Comparison of ENCODE assay signal across 21 cellular contexts in the genomic region with DNA sequence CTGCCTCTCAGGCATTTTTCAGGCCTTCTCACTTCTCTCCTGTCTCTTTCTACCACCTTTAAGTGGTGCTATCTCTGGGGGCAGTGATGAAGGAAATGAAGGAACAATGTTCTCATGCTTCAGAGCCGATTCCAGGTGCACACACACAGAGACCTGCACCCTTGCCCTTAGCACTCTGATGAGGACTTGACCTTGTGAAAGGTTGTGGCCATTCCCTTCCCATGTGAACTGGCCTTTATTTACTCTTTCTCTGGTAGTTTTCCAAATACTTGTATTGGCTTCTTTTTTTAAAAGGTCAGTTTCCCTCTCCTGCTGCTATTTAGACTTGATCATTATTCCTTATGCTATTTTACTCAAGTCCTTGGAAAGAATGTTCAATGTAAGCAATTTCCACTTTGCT.
DNase-seq lines count a peak whose midpoint lies in the region; ATAC-seq, FAIRE-seq and TF ChIP-seq lines count a peak whose summit lies in the region.
"Had no signal": no experiment of that assay in that cellular context is flagged by ENCODE, and none has a peak within 500 bp of the region (broad histone marks: within the 10 kb centered on the region; RNA-seq: fewer than 3 reads in every experiment).

No MANE protein-coding gene starts in this region.

- H3K9ac ChIP-seq in astrocyte (ENCODE audit: low read length) (no peak overlapping the region), liver (ENCODE audit: low read depth in 1 of 2, low read length in 2 of 2) (peak overlapping the region in 1 of 2 donors; percentile 32)
- H3K9ac ChIP-seq: BLaER1 treated with 17β-estradiol and CSF1 and Interleukin-3, amounts not matched to agents 10 nM and 100 nM had no signal

- H3K36me3 ChIP-seq in astrocyte (ENCODE audit: insufficient read depth, low read length) (no peaks in the 10 kb centered on the region), liver (ENCODE audit: control insufficient read depth in 4 of 4, insufficient read depth in 3 of 4, low read depth in 1 of 4, low read length in 3 of 4) (no peaks in the 10 kb centered on the region), pancreas (no peaks in the 10 kb centered on the region)
- H3K36me3 ChIP-seq: BLaER1 treated with 17β-estradiol and CSF1 and Interleukin-3, amounts not matched to agents 10 nM and 100 nM had no signal

- H3K4me3 ChIP-seq in astrocyte (ENCODE audit: insufficient read depth, low read depth, low read length) (no peak overlapping the region), liver (ENCODE audit: low read depth in 1 of 3, low read length in 3 of 3) (no peak overlapping the region), pancreas (no peak overlapping the region)
- H3K4me3 ChIP-seq: BLaER1 treated with 17β-estradiol and CSF1 and Interleukin-3, amounts not matched to agents 10 nM and 100 nM; GM23338 had no signal

- peak; percentile 33 to 70 (median 50) for ATAC-seq in pancreas
- ATAC-seq: GM23338, HCT116 had no signal

- no peaks in the 10 kb centered on the region for H3K4me1 Mint-ChIP-seq in astrocyte (ENCODE audit: low read depth, unreplicated experiment)
- H3K4me1 Mint-ChIP-seq: B cell; CD4-positive, CD25-positive, alpha-beta regulatory T cell; CD8-positive, alpha-beta memory T cell; GM23338 had no signal

- no peaks in the 10 kb centered on the region for H3K27me3 ChIP-seq in astrocyte (ENCODE audit: insufficient read depth, low read length)
- H3K27me3 ChIP-seq in liver (ENCODE audit: control insufficient read depth in 4 of 4, insufficient read depth in 4 of 4, low read length in 3 of 4) = no peaks in the 10 kb centered on the region
- no peaks in the 10 kb centered on the region for H3K27me3 ChIP-seq in pancreas
- H3K27me3 ChIP-seq: BLaER1 treated with 17β-estradiol and CSF1 and Interleukin-3, amounts not matched to agents 10 nM and 100 nM had no signal

- H3K27ac Mint-ChIP-seq in astrocyte (ENCODE audit: unreplicated experiment) = peak overlapping the region; percentile 29
- H3K27ac Mint-ChIP-seq: B cell; CD4-positive, CD25-positive, alpha-beta regulatory T cell; CD8-positive, alpha-beta memory T cell; GM23338; HFFc6 had no signal

- H3K27ac ChIP-seq in astrocyte (ENCODE audit: low read depth, low read length) = no peak overlapping the region
- peak overlapping the region; percentile 71 to 82 for H3K27ac ChIP-seq in liver (ENCODE audit: low read depth in 1 of 2, low read length in 2 of 2)
- no peak overlapping the region for H3K27ac ChIP-seq in pancreas
- H3K27ac ChIP-seq: BLaER1 treated with 17β-estradiol and CSF1 and Interleukin-3, amounts not matched to agents 10 nM and 100 nM had no signal

- no peaks in the 10 kb centered on the region for H4K20me1 ChIP-seq in astrocyte (ENCODE audit: insufficient read depth, low read length)
- H4K20me1 ChIP-seq: BLaER1 treated with 17β-estradiol and CSF1 and Interleukin-3, amounts not matched to agents 10 nM and 100 nM had no signal

- H3K9me3 ChIP-seq in astrocyte (ENCODE audit: insufficient read depth, low read depth, low read length) = no peaks in the 10 kb centered on the region
- no peaks in the 10 kb centered on the region for H3K9me3 ChIP-seq in liver (ENCODE audit: control insufficient read depth in 4 of 4, low read length in 3 of 4)
- H3K9me3 ChIP-seq in pancreas = no peaks in the 10 kb centered on the region
- H3K9me3 ChIP-seq: BLaER1 treated with 17β-estradiol and CSF1 and Interleukin-3, amounts not matched to agents 10 nM and 100 nM had no signal

- H3K4me2 ChIP-seq in astrocyte (ENCODE audit: low read length) = no peak overlapping the region
- H3K4me2 ChIP-seq: BLaER1 treated with 17β-estradiol and CSF1 and Interleukin-3, amounts not matched to agents 10 nM and 100 nM; GM23338 had no signal

- no peak for TF ChIP-seq CTCF in astrocyte (IDR thresholded peaks at IDR 0.05; ENCODE audit: insufficient read depth, low read depth, low read length)
- no peak for TF ChIP-seq CTCF in liver (IDR thresholded peaks at IDR 0.05; ENCODE audit: low read depth, low read length, missing input control)
- TF ChIP-seq CTCF in pancreas (IDR thresholded peaks at IDR 0.05) = no peak

- H3K27me3 Mint-ChIP-seq in astrocyte (ENCODE audit: low read depth, unreplicated experiment) = no peaks in the 10 kb centered on the region

- no peaks in the 10 kb centered on the region for H3K79me2 ChIP-seq in astrocyte (ENCODE audit: insufficient read depth, low read length)

- DNase-seq in astrocyte (ENCODE audit: low read depth) (no peak), pancreas (no peak), NCI-H1930 (lab: John Stamatoyannopoulos, UW) (no peak), kidney tubule cell (ENCODE audit: low spot score) (no peak), middle frontal gyrus (ENCODE audit: extremely low spot score, low spot score) (no peak), CD1c-positive myeloid dendritic cell (ENCODE audit: extremely low spot score) (no peak)
- DNase-seq: 8988T; CD4-positive, CD25-positive, alpha-beta regulatory T cell; CD8-positive, alpha-beta memory T cell; COR-L47; DMS 273 treated with DMSO at 0.1 percent for 48 hours; DMS53; H7; HFFc6 had no signal

- intact Hi-C loops in pancreas (cut with DNase I) = no loop called here

- TF ChIP-seq RAD21 in liver (IDR thresholded peaks at IDR 0.05) = peak; percentile 65 to 68

- H3K4me1 ChIP-seq in astrocyte (ENCODE audit: insufficient read depth, low read length) (no peaks in the 10 kb centered on the region), liver (ENCODE audit: control insufficient read depth in 4 of 4, insufficient read depth in 4 of 4, low read length in 3 of 4) (peaks cover 7 to 30% (median 18%) of the 10 kb centered on the region in 4 donors), pancreas (peaks cover 14 to 19% (median 18%) of the 10 kb centered on the region in 3 donors)
- H3K4me1 ChIP-seq: BLaER1 treated with 17β-estradiol and CSF1 and Interleukin-3, amounts not matched to agents 10 nM and 100 nM had no signal

- no peaks in the 10 kb centered on the region for H3K36me3 Mint-ChIP-seq in astrocyte (ENCODE audit: low read depth, unreplicated experiment)
- H3K36me3 Mint-ChIP-seq: CD4-positive, CD25-positive, alpha-beta regulatory T cell had no signal

- H2AFZ ChIP-seq in astrocyte (ENCODE audit: low read depth, low read length) = no peak overlapping the region
- H2AFZ ChIP-seq: GM23338 had no signal

- no peak for FAIRE-seq in astrocyte (lab: Jason Lieb, UNC)
- FAIRE-seq in pancreas (lab: Jason Lieb, UNC) = no peak
- FAIRE-seq: G401.6, GM19239 had no signal

- WGBS in liver = 28% methylated on average over 1 of the region's 1 CpG
- 8 to 18% methylated on average over 1 of the region's 1 CpG for WGBS in pancreas, 2 donors

- H3K9me3 Mint-ChIP-seq in astrocyte (ENCODE audit: unreplicated experiment) = peaks cover 6% of the 10 kb centered on the region
- H3K9me3 Mint-ChIP-seq: CD8-positive, alpha-beta memory T cell; GM23338; HFFc6 had no signal

- no peak overlapping the region for H3K4me3 Mint-ChIP-seq in astrocyte (ENCODE audit: unreplicated experiment)
- H3K4me3 Mint-ChIP-seq: B cell; CD4-positive, CD25-positive, alpha-beta regulatory T cell; CD8-positive, alpha-beta memory T cell; GM23338; HFFc6 had no signal

TF ChIP-seq in liver, 16 proteins besides CTCF, POLR2A, EP300 and RAD21 (continues in another document):
- TF ChIP-seq FOXA2 (IDR thresholded peaks at IDR 0.05) (peak; percentile 97), RXRA (IDR thresholded peaks at IDR 0.05) (peak; percentile 96 to 98), SP1 (IDR thresholded peaks at IDR 0.05) (peak; percentile 93), TAF1 (conservative IDR thresholded peaks at IDR 0.05) (peak; percentile 59), EGR1 (IDR thresholded peaks at IDR 0.05; ENCODE audit: low read depth in 2 of 2) (peak in 1 of 2 donors; percentile 76), HNF4G (IDR thresholded peaks at IDR 0.05) (peak; percentile 70), FOXA1 (IDR thresholded peaks at IDR 0.05) (peak; percentile 98), NR2F2 (IDR thresholded peaks at IDR 0.05) (peak; percentile 83), JUND (IDR thresholded peaks at IDR 0.05) (peak; percentile 90 to 97), YY1 (IDR thresholded peaks at IDR 0.05) (peak; percentile 85), HNF4A (conservative IDR thresholded peaks at IDR 0.05) (peak; percentile 95 to 97)
- TF ChIP-seq, protein P1, sequence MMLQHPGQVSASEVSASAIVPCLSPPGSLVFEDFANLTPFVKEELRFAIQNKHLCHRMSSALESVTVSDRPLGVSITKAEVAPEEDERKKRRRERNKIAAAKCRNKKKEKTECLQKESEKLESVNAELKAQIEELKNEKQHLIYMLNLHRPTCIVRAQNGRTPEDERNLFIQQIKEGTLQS (IDR thresholded peaks at IDR 0.05) = peak; percentile 75
- TF ChIP-seq, protein P2, sequence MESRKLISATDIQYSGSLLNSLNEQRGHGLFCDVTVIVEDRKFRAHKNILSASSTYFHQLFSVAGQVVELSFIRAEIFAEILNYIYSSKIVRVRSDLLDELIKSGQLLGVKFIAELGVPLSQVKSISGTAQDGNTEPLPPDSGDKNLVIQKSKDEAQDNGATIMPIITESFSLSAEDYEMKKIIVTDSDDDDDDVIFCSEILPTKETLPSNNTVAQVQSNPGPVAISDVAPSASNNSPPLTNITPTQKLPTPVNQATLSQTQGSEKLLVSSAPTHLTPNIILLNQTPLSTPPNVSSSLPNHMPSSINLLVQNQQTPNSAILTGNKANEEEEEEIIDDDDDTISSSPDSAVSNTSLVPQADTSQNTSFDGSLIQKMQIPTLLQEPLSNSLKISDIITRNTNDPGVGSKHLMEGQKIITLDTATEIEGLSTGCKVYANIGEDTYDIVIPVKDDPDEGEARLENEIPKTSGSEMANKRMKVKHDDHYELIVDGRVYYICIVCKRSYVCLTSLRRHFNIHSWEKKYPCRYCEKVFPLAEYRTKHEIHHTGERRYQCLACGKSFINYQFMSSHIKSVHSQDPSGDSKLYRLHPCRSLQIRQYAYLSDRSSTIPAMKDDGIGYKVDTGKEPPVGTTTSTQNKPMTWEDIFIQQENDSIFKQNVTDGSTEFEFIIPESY (IDR thresholded peaks at IDR 0.05) = peak; percentile 88
- TF ChIP-seq, protein P3, sequence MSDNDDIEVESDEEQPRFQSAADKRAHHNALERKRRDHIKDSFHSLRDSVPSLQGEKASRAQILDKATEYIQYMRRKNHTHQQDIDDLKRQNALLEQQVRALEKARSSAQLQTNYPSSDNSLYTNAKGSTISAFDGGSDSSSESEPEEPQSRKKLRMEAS (IDR thresholded peaks at IDR 0.05) = peak; percentile 82

Comparison
In these comparisons a context has a peak if more than half of its experiments do, and no peak if none do; other contexts are left out.
1. H3K27ac ChIP-seq: peak in liver (2 of 2); none in astrocyte (single experiment) and pancreas (0 of 4).